Comparison of ENCODE assay signal across 10 cellular contexts in genomic region chr17:64498308-64499203, GRCh38. TPM values are rescaled to one million over a fixed set of nuclear protein-coding genes. Genes with fewer than 3 reads are reported as not detected.
DNase-seq lines count a peak whose midpoint lies in the region; ATAC-seq, FAIRE-seq and TF ChIP-seq lines count a peak whose summit lies in the region.
"Had no signal": no experiment of that assay in that cellular context is flagged by ENCODE, and none has a peak within 500 bp of the region (broad histone marks: within the 10 kb centered on the region; RNA-seq: fewer than 3 reads in every experiment).

No MANE protein-coding gene starts in this region.

- no peak for ATAC-seq in GM12878

- intact Hi-C loops in GM12878 (cut with micrococcal nuclease; ENCODE audit: unreplicated experiment) = no loop called here
- intact Hi-C loops in posterior vena cava (cut with DNase I) = no loop called here

- H3K27ac Mint-ChIP-seq in nephron = peak overlapping the region; percentile 40 to 92 (median 82)

- peak overlapping the region; percentile 67 to 97 (median 75) for H3K4me3 Mint-ChIP-seq in nephron

- H3K27me3 ChIP-seq in Loucy (ENCODE audit: insufficient read depth, low read length, poor library complexity, severe bottlenecking) = no peaks in the 10 kb centered on the region
- H3K27me3 ChIP-seq in GM12878 (replicated peaks in 1 of 2; ENCODE audit: control insufficient read depth in 2 of 2, insufficient read depth in 2 of 2, low read length in 1 of 2) = no peaks in the 10 kb centered on the region
- no peaks in the 10 kb centered on the region for H3K27me3 ChIP-seq in suprapubic skin
- H3K27me3 ChIP-seq: vagina had no signal

- RAD21 ChIA-PET in GM12878 (lab: Charles Lee; ENCODE audit: unreplicated experiment) = interaction anchor here (0.6 to 2.9 kb wide), 6 partner anchors 9 to 151 kb away, joined by 3 to 12 read pairs (median 4); partner anchors contain the start of gene CEP95

- H3K4me1 Mint-ChIP-seq in nephron = peaks cover 59% of the 10 kb centered on the region

- H3K27ac ChIP-seq in GM12878 (ENCODE audit: control insufficient read depth, insufficient read depth) = no peak overlapping the region
- H3K27ac ChIP-seq in suprapubic skin = no peak overlapping the region

- H3K9me3 ChIP-seq in Loucy (ENCODE audit: insufficient read depth, low read depth, low read length) (no peaks in the 10 kb centered on the region), GM12878 (replicated peaks; ENCODE audit: control insufficient read depth, insufficient read depth, low read length) (no peaks in the 10 kb centered on the region), suprapubic skin (no peaks in the 10 kb centered on the region)
- H3K9me3 ChIP-seq: vagina had no signal

- H4K20me1 ChIP-seq in Loucy (ENCODE audit: insufficient read depth, low read length, poor library complexity, severe bottlenecking) (peaks cover 74% of the 10 kb centered on the region), GM12878 (ENCODE audit: control insufficient read depth, insufficient read depth) (peaks cover 4% of the 10 kb centered on the region)

- no peak for TF ChIP-seq CTCF in Loucy (conservative IDR thresholded peaks at IDR 0.05; ENCODE audit: low read length)
- TF ChIP-seq CTCF in GM12878 (IDR thresholded peaks at IDR 0.05 in 2 of 3, conservative IDR thresholded peaks at IDR 0.05 in 1 of 3; ENCODE audit: control insufficient read depth in 2 of 3, extremely low read depth in 1 of 3, insufficient read depth in 1 of 3, low read depth in 3 of 3, low read length in 3 of 3) = no peak
- no peak for TF ChIP-seq CTCF in nephron (IDR thresholded peaks at IDR 0.05; ENCODE audit: unreplicated experiment in 3 of 3)
- no peak for TF ChIP-seq CTCF in suprapubic skin (IDR thresholded peaks at IDR 0.05)

- peaks cover 42% of the 10 kb centered on the region for H3F3A ChIP-seq in Loucy (ENCODE audit: low read depth)

- H3K36me3 Mint-ChIP-seq in nephron (ENCODE audit: low read depth) = peaks cover 58% of the 10 kb centered on the region

- POLR2A ChIA-PET in GM12878 (lab: Charles Lee) = interaction anchor here (0.5 to 0.9 kb wide), 3 partner anchors 20 to 295 kb away, joined by 3 to 5 read pairs (median 3); no protein-coding TSS in a partner anchor

- FAIRE-seq in GM12878 (lab: Jason Lieb, UNC) = no peak
- FAIRE-seq: A204.1 had no signal

- H3K9ac ChIP-seq in Loucy (ENCODE audit: low read depth, low read length, poor library complexity, severe bottlenecking) (no peak overlapping the region), GM12878 (ENCODE audit: control insufficient read depth, insufficient read depth, low read length) (no peak overlapping the region)

- H3K27me3 Mint-ChIP-seq in nephron (ENCODE audit: low read depth) = no peaks in the 10 kb centered on the region

- H3K4me3 ChIP-seq in Loucy (ENCODE audit: low read length, poor library complexity, severe bottlenecking) (peak overlapping the region; percentile 93), GM12878 (no peak overlapping the region), suprapubic skin (no peak overlapping the region)

- TF ChIP-seq RAD21 in GM12878 (IDR thresholded peaks at IDR 0.05; ENCODE audit: insufficient read depth, low read depth, low read length) = no peak

- H2AFZ ChIP-seq in Loucy (ENCODE audit: low read length) = no peak overlapping the region
- H2AFZ ChIP-seq in GM12878 (ENCODE audit: control insufficient read depth, low read depth, low read length) = no peak overlapping the region

- in situ Hi-C loops in GM12878 (cut with MboI) = no loop called here

- BruUV-seq in GM12878 (replicated peaks; lab: Mats Ljungman, UMichigan) = no TSS peak

- no peak for TF ChIP-seq EP300 in GM12878 (IDR thresholded peaks at IDR 0.05; ENCODE audit: borderline replicate concordance in 1 of 2, control insufficient read depth in 1 of 2, low read depth in 2 of 2, low read length in 2 of 2)
- TF ChIP-seq EP300 in suprapubic skin (IDR thresholded peaks at IDR 0.05) = no peak

- CTCF ChIA-PET in GM12878 (lab: Yijun Ruan, JAX) = interaction anchor here (1.0 to 17.7 kb wide), 6 partner anchors 8 to 150 kb away, joined by 3 to 350 read pairs (median 4); partner anchors contain the start of genes CEP95 and DDX5

- H3K79me2 ChIP-seq in Loucy (ENCODE audit: insufficient read depth, low read length) (peaks cover 85% of the 10 kb centered on the region), GM12878 (ENCODE audit: control insufficient read depth, insufficient read depth, low read length) (peaks cover 63% of the 10 kb centered on the region)

- WGBS in GM12878 (ENCODE audit: insufficient coverage, insufficient replicate concordance, low lambda C conversion rate, missing lambda C conversion rate) = 41% methylated on average over 7 of the region's 7 CpGs
- whole genome bisulfite sequencing in suprapubic skin = 71% methylated on average over 7 of the region's 7 CpGs

- H3K4me2 ChIP-seq in Loucy (ENCODE audit: low read depth, low read length, poor library complexity, severe bottlenecking) (peak overlapping the region; percentile 85), GM12878 (ENCODE audit: control insufficient read depth, insufficient read depth) (no peak overlapping the region)

- H3K9me2 ChIP-seq in Loucy (replicated peaks; ENCODE audit: low read depth, low read length) = no peaks in the 10 kb centered on the region

- H3K9me3 Mint-ChIP-seq in nephron = no peaks in the 10 kb centered on the region

- SMC1A ChIA-PET in GM12878 (lab: Charles Lee; ENCODE audit: uncharacterized antibody, unreplicated experiment) = interaction anchor here (1.6 to 6.6 kb wide), 6 partner anchors 9 to 151 kb away, joined by 3 to 70 read pairs (median 7); partner anchors contain the start of gene CEP95

- peaks cover 57% of the 10 kb centered on the region for H3K36me3 ChIP-seq in Loucy (ENCODE audit: insufficient read depth, low read length)
- peaks cover 14 to 40% of the 10 kb centered on the region in 2 experiments for H3K36me3 ChIP-seq in GM12878 (ENCODE audit: control insufficient read depth in 2 of 2, insufficient read depth in 2 of 2, low read length in 1 of 2)
- H3K36me3 ChIP-seq in suprapubic skin = peaks cover 53% of the 10 kb centered on the region

- peaks cover 40% of the 10 kb centered on the region for H3K4me1 ChIP-seq in Loucy (ENCODE audit: insufficient read depth, low read length, poor library complexity, severe bottlenecking)
- peaks cover 15% of the 10 kb centered on the region; the same call in 1 of the 2 replicates for H3K4me1 ChIP-seq in GM12878 (ENCODE audit: control insufficient read depth, insufficient read depth, low read length)
- peaks cover 89% of the 10 kb centered on the region for H3K4me1 ChIP-seq in suprapubic skin

- DNase-seq in DMS53 (lab: John Stamatoyannopoulos, UW) (peak; percentile 45), DMS53 treated with DMSO at 0.1 percent for 48 hours (lab: John Stamatoyannopoulos, UW; ENCODE audit: unreplicated experiment) (no peak), GM12878 (ENCODE audit: low read depth, low spot score) (no peak), suprapubic skin (ENCODE audit: low spot score in 2 of 2) (no peak), posterior vena cava (ENCODE audit: low spot score) (no peak), DMS114 treated with DMSO at 0.1 percent for 48 hours (lab: John Stamatoyannopoulos, UW; ENCODE audit: unreplicated experiment) (no peak)

- peak; percentile 38 for TF ChIP-seq POLR2A in GM12878 (IDR thresholded peaks at IDR 0.05; ENCODE audit: low read depth, low read length)
- no peak for TF ChIP-seq POLR2A in suprapubic skin (IDR thresholded peaks at IDR 0.05)

RNA-seq across cellular contexts. Expression of gene POLG2, which starts 1.7 kb away (rescaled TPM):
- total RNA-seq in GM12878 (2013; cell fraction: nucleolus; rRNA removed) = 67.1 and 73.4 TPM in 2 replicates
- total RNA-seq in GM12878 (2014; rRNA removed) = 17.1 and 18.0 TPM in 2 replicates
- total RNA-seq in GM12878 (2014; rRNA removed; fragmentation: Illumina TruSeq; extraction: Trizol) = 22.0 and 22.8 TPM in 2 replicates
- total RNA-seq in GM12878 (2021) = 20.6 and 27.3 TPM in 2 replicates
- polyA plus RNA-seq in GM12878 (2011; ENCODE audit: low read depth) = 11.2 TPM
- polyA plus RNA-seq in GM12878 (2011; rRNA removed) = 24.8 and 32.9 TPM in 2 replicates
- 10.6 and 12.0 TPM in 2 replicates for polyA plus RNA-seq in GM12878 (2011; cell fraction: cytosol; rRNA removed)
- polyA plus RNA-seq in GM12878 (2011; cell fraction: nucleus; rRNA removed) = 28.2 and 31.3 TPM in 2 replicates
- 17.8 and 18.2 TPM in 2 replicates for polyA plus RNA-seq in GM12878 (2012)
- 22.4 and 24.9 TPM in 2 replicates for polyA plus RNA-seq in GM12878 (2014; fragmentation: Illumina TruSeq; extraction: Trizol)
- 10 to 100 TPM; 10.2 to 13.5 TPM for polyA plus RNA-seq in GM12878 (2014; fragmentation: Nextera tagmentation; extraction: Ambion mirVana)
- polyA plus RNA-seq in GM12878 (2014; rRNA removed) = 22.3 and 27.7 TPM in 2 replicates
- 10 to 100 TPM; 22.1 to 26.7 TPM for polyA plus RNA-seq in GM12878 (2016; fragmentation: Nextera tagmentation; extraction: Ambion mirVana)
- 10.4 and 12.3 TPM in 2 replicates for polyA minus RNA-seq in GM12878 (2011; rRNA and poly(A)+ RNA removed)
- polyA minus RNA-seq in GM12878 (2011; cell fraction: cytosol; rRNA and poly(A)+ RNA removed) = 4.7 and 9.5 TPM in 2 replicates
- 19.0 and 23.3 TPM in 2 replicates for polyA minus RNA-seq in GM12878 (2011; cell fraction: nucleus; rRNA and poly(A)+ RNA removed)
- 10 to 100 TPM in 1 of 4 donors, 1 to 10 TPM in 3; 2.7 to 23.2 (median 5.0) TPM for total RNA-seq in suprapubic skin
- 10 to 100 TPM; 10.3 to 10.7 TPM for total RNA-seq in posterior vena cava

RNA-seq across cellular contexts. Expression of gene DDX5, which starts 7.5 kb away (rescaled TPM):
- total RNA-seq in GM12878 (2013; cell fraction: nucleolus; rRNA removed) = 814 and 838 TPM in 2 replicates
- total RNA-seq in GM12878 (2014; rRNA removed) (257 and 299 TPM in 2 replicates), GM12878 (2014; rRNA removed; fragmentation: Illumina TruSeq; extraction: Trizol) (482 and 485 TPM in 2 replicates), GM12878 (2021) (713 and 715 TPM in 2 replicates), suprapubic skin (1,000 to 10,000 TPM in 1 of 4 donors, 100 to 1,000 TPM in 3; 532 to 1,402 (median 922) TPM), posterior vena cava (100 to 1,000 TPM; 615 to 636 TPM)
- 329 TPM for polyA plus RNA-seq in GM12878 (2011; ENCODE audit: low read depth)
- polyA plus RNA-seq in GM12878 (2011; rRNA removed) (766 and 1,007 TPM in 2 replicates), GM12878 (2014; fragmentation: Illumina TruSeq; extraction: Trizol) (689 and 910 TPM in 2 replicates), GM12878 (2014; fragmentation: Nextera tagmentation; extraction: Ambion mirVana) (100 to 1,000 TPM; 530 to 888 TPM), GM12878 (2014; rRNA removed) (1,062 and 1,423 TPM in 2 replicates), GM12878 (2016; fragmentation: Nextera tagmentation; extraction: Ambion mirVana) (100 to 1,000 TPM; 723 to 740 TPM)
- polyA plus RNA-seq in GM12878 (2011; cell fraction: cytosol; rRNA removed) = 509 and 785 TPM in 2 replicates
- polyA plus RNA-seq in GM12878 (2011; cell fraction: nucleus; rRNA removed) = 2,281 and 3,127 TPM in 2 replicates
- 326 and 388 TPM in 2 replicates for polyA plus RNA-seq in GM12878 (2012)
- 294 and 317 TPM in 2 replicates for polyA minus RNA-seq in GM12878 (2011; rRNA and poly(A)+ RNA removed)
- 228 and 246 TPM in 2 replicates for polyA minus RNA-seq in GM12878 (2011; cell fraction: cytosol; rRNA and poly(A)+ RNA removed)
- 742 and 1,263 TPM in 2 replicates for polyA minus RNA-seq in GM12878 (2011; cell fraction: nucleus; rRNA and poly(A)+ RNA removed)

RNA-seq across cellular contexts. Expression of gene CEP95, which starts 8.2 kb away (rescaled TPM):
- 185 and 189 TPM in 2 replicates for total RNA-seq in GM12878 (2013; cell fraction: nucleolus; rRNA removed)
- total RNA-seq in GM12878 (2014; rRNA removed) (28.4 and 31.3 TPM in 2 replicates), GM12878 (2014; rRNA removed; fragmentation: Illumina TruSeq; extraction: Trizol) (35.1 and 36.6 TPM in 2 replicates), GM12878 (2021) (25.0 and 27.8 TPM in 2 replicates), suprapubic skin (100 to 1,000 TPM in 1 of 4 donors, 10 to 100 TPM in 3; 46.8 to 200 (median 61.5) TPM), posterior vena cava (10 to 100 TPM; 29.7 to 33.0 TPM)
- polyA plus RNA-seq in GM12878 (2011; ENCODE audit: low read depth) = 30.9 TPM
- polyA plus RNA-seq in GM12878 (2011; rRNA removed) (54.9 and 76.9 TPM in 2 replicates), GM12878 (2014; fragmentation: Illumina TruSeq; extraction: Trizol) (37.2 and 41.8 TPM in 2 replicates), GM12878 (2014; fragmentation: Nextera tagmentation; extraction: Ambion mirVana) (10 to 100 TPM; 17.7 to 22.6 TPM), GM12878 (2014; rRNA removed) (32.9 and 36.6 TPM in 2 replicates), GM12878 (2016; fragmentation: Nextera tagmentation; extraction: Ambion mirVana) (10 to 100 TPM; 24.7 to 25.5 TPM)
- 14.0 and 14.4 TPM in 2 replicates for polyA plus RNA-seq in GM12878 (2011; cell fraction: cytosol; rRNA removed)
- polyA plus RNA-seq in GM12878 (2011; cell fraction: nucleus; rRNA removed) = 89.8 and 130 TPM in 2 replicates
- polyA plus RNA-seq in GM12878 (2012) = 37.3 and 43.4 TPM in 2 replicates
- 29.8 and 30.0 TPM in 2 replicates for polyA minus RNA-seq in GM12878 (2011; rRNA and poly(A)+ RNA removed)
- 10.2 and 22.7 TPM in 2 replicates for polyA minus RNA-seq in GM12878 (2011; cell fraction: cytosol; rRNA and poly(A)+ RNA removed)
- polyA minus RNA-seq in GM12878 (2011; cell fraction: nucleus; rRNA and poly(A)+ RNA removed) = 38.3 and 61.3 TPM in 2 replicates

RNA-seq across cellular contexts. Expression of gene MILR1, which starts 49.6 kb away (rescaled TPM):
- total RNA-seq in GM12878 (2013; cell fraction: nucleolus; rRNA removed) = 8.4 and 8.8 TPM in 2 replicates
- total RNA-seq in GM12878 (2014; rRNA removed) (15.4 and 17.8 TPM in 2 replicates), GM12878 (2014; rRNA removed; fragmentation: Illumina TruSeq; extraction: Trizol) (24.0 and 24.6 TPM in 2 replicates), GM12878 (2021) (13.2 and 16.7 TPM in 2 replicates), suprapubic skin (under 1 TPM in 2 of 4 donors, not detected in 2; 0.45 to 0.57 TPM), posterior vena cava (10 to 100 TPM in 1 of 2 donors, 1 to 10 TPM in 1; 9.4 to 18.9 TPM)
- polyA plus RNA-seq in GM12878 (2011; ENCODE audit: low read depth) = 3.6 TPM
- polyA plus RNA-seq in GM12878 (2011; rRNA removed) (2.0 and 2.4 TPM in 2 replicates), GM12878 (2014; fragmentation: Illumina TruSeq; extraction: Trizol) (47.2 and 54.1 TPM in 2 replicates), GM12878 (2014; fragmentation: Nextera tagmentation; extraction: Ambion mirVana) (10 to 100 TPM; 16.2 to 25.0 TPM), GM12878 (2014; rRNA removed) (16.4 and 19.2 TPM in 2 replicates), GM12878 (2016; fragmentation: Nextera tagmentation; extraction: Ambion mirVana) (1 to 10 TPM; 2.8 to 4.3 TPM)
- polyA plus RNA-seq in GM12878 (2011; cell fraction: cytosol; rRNA removed) = 2.1 and 3.8 TPM in 2 replicates
- 0.94 and 3.6 TPM in 2 replicates for polyA plus RNA-seq in GM12878 (2011; cell fraction: nucleus; rRNA removed)
- 3.4 and 5.0 TPM in 2 replicates for polyA plus RNA-seq in GM12878 (2012)
- 1.9 and 3.1 TPM in 2 replicates for polyA minus RNA-seq in GM12878 (2011; rRNA and poly(A)+ RNA removed)
- polyA minus RNA-seq in GM12878 (2011; cell fraction: cytosol; rRNA and poly(A)+ RNA removed) = not detected in 2 replicates
- 0.67 and 0.85 TPM in 2 replicates for polyA minus RNA-seq in GM12878 (2011; cell fraction: nucleus; rRNA and poly(A)+ RNA removed)
